8 cellular contexts compared by ENCODE assay signal in genomic region chr5:157265714-157266285, GRCh38. TPM values are rescaled to one million over a fixed set of nuclear protein-coding genes. Genes with fewer than 3 reads are reported as not detected.
A peak's percentile ranks its signal among the peaks of the same experiment; 100 is the strongest.
DNase-seq lines count a peak whose midpoint lies in the region; ATAC-seq and TF ChIP-seq lines count a peak whose summit lies in the region.

TSS of gene CYFIP2 (plus strand) at chr5:157266123. CDS start at chr5:157285362, 19,239 bp downstream.

- peaks cover 6% of the 10 kb centered on the region in 2 donors for H3K36me3 Mint-ChIP-seq in activated T-cell treated with anti-CD3 and anti-CD28 coated beads, Interleukin-2, amount 50 U/mL, for 72 hours (ENCODE audit: insufficient read depth in 2 of 2)

- ATAC-seq in GM19452 (IDR thresholded peaks at IDR 0.05; ENCODE audit: unreplicated experiment): peak; percentile 87
- peak; percentile 70 for ATAC-seq in HG03558 (IDR thresholded peaks at IDR 0.05; ENCODE audit: extremely low read depth, unreplicated experiment)
- ATAC-seq in activated T-cell treated with anti-CD3 and anti-CD28 coated beads, Interleukin-2, amount 50 U/mL, for 72 hours (replicated peaks in 1 of 2): peak; percentile 78 to 84
- ATAC-seq in stimulated activated naive CD8-positive, alpha-beta T cell treated with anti-CD3 and anti-CD28 coated beads, Interleukin-15, amount 100 ng/mL, for 72 hours: peak; percentile 87

- TF ChIP-seq EP300 in neural cell (conservative IDR thresholded peaks at IDR 0.05; ENCODE audit: poor library complexity, severe bottlenecking): peak; percentile 10

- DNase-seq in COR-L47 (lab: John Stamatoyannopoulos, UW): peak; percentile 61
- DNase-seq in OCI-LY7 (ENCODE audit: low spot score): peak; percentile 91
- peak; percentile 86 to 87 for DNase-seq in activated T-cell treated with anti-CD3 and anti-CD28 coated beads, Interleukin-2, amount 50 U/mL, for 72 hours
- DNase-seq in fibroblast of mammary gland (ENCODE audit: low read depth): no peak
- DNase-seq in stimulated activated naive CD8-positive, alpha-beta T cell treated with anti-CD3 and anti-CD28 coated beads, Interleukin-15, amount 100 ng/mL, for 72 hours: peak; percentile 80 to 82

- peaks cover 63% of the 10 kb centered on the region for H3K4me1 ChIP-seq in OCI-LY7 (ENCODE audit: insufficient read depth, low read length, poor library complexity, severe bottlenecking)

- H3K79me2 ChIP-seq in OCI-LY7 (ENCODE audit: insufficient read depth, low read depth, low read length) (peaks cover 45% of the 10 kb centered on the region), neural cell (replicated peaks; ENCODE audit: insufficient read depth, low read length) (peaks cover 43% of the 10 kb centered on the region)

- intact Hi-C loops in OCI-LY7 (cut with micrococcal nuclease; ENCODE audit: unreplicated experiment): loop anchor here (1.0 to 10.0 kb wide), 8 partner anchors 18 to 1689 kb away; partner anchors contain the start of gene THG1L

- POLR2A ChIA-PET in OCI-LY7 (lab: Charles Lee): interaction anchor here (0.6 to 2.9 kb wide), 4 partner anchors 9 to 129 kb away, joined by 3 to 10 read pairs (median 4); no protein-coding TSS in a partner anchor

- H4K20me1 ChIP-seq in OCI-LY7 (ENCODE audit: insufficient read depth, low read length) (no peaks in the 10 kb centered on the region), neural cell (ENCODE audit: insufficient read depth) (no peaks in the 10 kb centered on the region)

- H3K9ac ChIP-seq in neural cell (ENCODE audit: low read length): peak within 1 kb of the TSS; percentile 91

- no peaks in the 10 kb centered on the region for H3K27me3 ChIP-seq in neural cell (ENCODE audit: insufficient read depth, low read depth, low read length)

- peak within 1 kb of the TSS; percentile 93 for H3K27ac Mint-ChIP-seq in activated T-cell treated with anti-CD3 and anti-CD28 coated beads, Interleukin-2, amount 50 U/mL, for 72 hours
- peak within 1 kb of the TSS; percentile 97 to 99 for H3K27ac Mint-ChIP-seq in stimulated activated naive CD8-positive, alpha-beta T cell treated with anti-CD3 and anti-CD28 coated beads, Interleukin-15, amount 100 ng/mL, for 72 hours

- H3K36me3 ChIP-seq in OCI-LY7 (ENCODE audit: insufficient read depth, low read length) (peaks cover 25% of the 10 kb centered on the region), neural cell (ENCODE audit: insufficient read depth, low read length) (no peaks in the 10 kb centered on the region)

- peak within 1 kb of the TSS; percentile 100 for H3K4me2 ChIP-seq in OCI-LY7 (ENCODE audit: low read length)
- peak within 1 kb of the TSS; percentile 90 for H3K4me2 ChIP-seq in neural cell (ENCODE audit: low read length)

- no peaks in the 10 kb centered on the region for H3K9me3 ChIP-seq in OCI-LY7 (ENCODE audit: low read length)
- H3K9me3 ChIP-seq in neural cell (ENCODE audit: low read length): no peaks in the 10 kb centered on the region

- H3K27ac ChIP-seq in OCI-LY7 (ENCODE audit: low read depth, low read length, poor library complexity, severe bottlenecking): peak within 1 kb of the TSS; percentile 98
- peak within 1 kb of the TSS; percentile 88 for H3K27ac ChIP-seq in neural cell (ENCODE audit: low read length)

- CTCF ChIA-PET in OCI-LY7 (lab: Charles Lee; ENCODE audit: unreplicated experiment): no interaction called here

- H3K4me3 ChIP-seq in OCI-LY7 (ENCODE audit: low read depth, low read length, poor library complexity, severe bottlenecking): peak within 1 kb of the TSS; percentile 82
- H3K4me3 ChIP-seq in fibroblast of mammary gland (ENCODE audit: control insufficient read depth, low read depth, low read length): peak within 1 kb of the TSS; percentile 57
- H3K4me3 ChIP-seq in neural cell (ENCODE audit: low read length): peak within 1 kb of the TSS; percentile 87

- peak within 1 kb of the TSS; percentile 79 for H2AFZ ChIP-seq in OCI-LY7 (ENCODE audit: low read length)
- peak within 1 kb of the TSS; percentile 100 for H2AFZ ChIP-seq in neural cell (ENCODE audit: low read depth, low read length)

- H3K4me1 Mint-ChIP-seq in activated T-cell treated with anti-CD3 and anti-CD28 coated beads, Interleukin-2, amount 50 U/mL, for 72 hours (ENCODE audit: low read depth): peaks cover 75% of the 10 kb centered on the region
- peaks cover 75% of the 10 kb centered on the region for H3K4me1 Mint-ChIP-seq in stimulated activated naive CD8-positive, alpha-beta T cell treated with anti-CD3 and anti-CD28 coated beads, Interleukin-15, amount 100 ng/mL, for 72 hours

- H3F3A ChIP-seq in neural cell (ENCODE audit: insufficient read depth, low read length, poor library complexity, severe bottlenecking): no peaks in the 10 kb centered on the region

- TF ChIP-seq CTCF in OCI-LY7 (conservative IDR thresholded peaks at IDR 0.05; ENCODE audit: low read length): no peak
- TF ChIP-seq CTCF in fibroblast of mammary gland (conservative IDR thresholded peaks at IDR 0.05; ENCODE audit: control insufficient read depth, insufficient read depth, low read depth, low read length): no peak
- TF ChIP-seq CTCF in neural cell (IDR thresholded peaks at IDR 0.05; ENCODE audit: poor library complexity, severe bottlenecking): no peak

- peak within 1 kb of the TSS; percentile 95 for H3K4me3 Mint-ChIP-seq in activated T-cell treated with anti-CD3 and anti-CD28 coated beads, Interleukin-2, amount 50 U/mL, for 72 hours
- H3K4me3 Mint-ChIP-seq in stimulated activated naive CD8-positive, alpha-beta T cell treated with anti-CD3 and anti-CD28 coated beads, Interleukin-15, amount 100 ng/mL, for 72 hours: peak within 1 kb of the TSS; percentile 91 to 96

- peaks cover 0 to 2% of the 10 kb centered on the region in 2 donors for H3K9me3 Mint-ChIP-seq in activated T-cell treated with anti-CD3 and anti-CD28 coated beads, Interleukin-2, amount 50 U/mL, for 72 hours
- H3K9me3 Mint-ChIP-seq in stimulated activated naive CD8-positive, alpha-beta T cell treated with anti-CD3 and anti-CD28 coated beads, Interleukin-15, amount 100 ng/mL, for 72 hours: no peaks in the 10 kb centered on the region

- BruUV-seq in OCI-LY7 (replicated peaks; lab: Mats Ljungman, UMichigan): no TSS peak

- no peaks in the 10 kb centered on the region for H3K9me2 ChIP-seq in OCI-LY7 (ENCODE audit: insufficient read depth, low read length)
- no peaks in the 10 kb centered on the region for H3K9me2 ChIP-seq in neural cell (ENCODE audit: insufficient read depth, low read length)

- TF ChIP-seq RAD21 in neural cell (conservative IDR thresholded peaks at IDR 0.05): no peak

- H3K27me3 Mint-ChIP-seq in activated T-cell treated with anti-CD3 and anti-CD28 coated beads, Interleukin-2, amount 50 U/mL, for 72 hours (ENCODE audit: low read depth): no peaks in the 10 kb centered on the region
- H3K27me3 Mint-ChIP-seq in stimulated activated naive CD8-positive, alpha-beta T cell treated with anti-CD3 and anti-CD28 coated beads, Interleukin-15, amount 100 ng/mL, for 72 hours: no peaks in the 10 kb centered on the region

TF ChIP-seq in neural cell, 6 proteins besides CTCF, POLR2A, EP300 and RAD21:
- TF ChIP-seq SMC3 (conservative IDR thresholded peaks at IDR 0.05; ENCODE audit: poor library complexity) (no peak), TAF1 (IDR thresholded peaks at IDR 0.05; ENCODE audit: low read depth) (peak; percentile 86), MXI1 (conservative IDR thresholded peaks at IDR 0.05; ENCODE audit: poor library complexity, severe bottlenecking) (no peak), POLR2AphosphoS5 (IDR thresholded peaks at IDR 0.05) (peak; percentile 94), EZH2 (IDR thresholded peaks at IDR 0.05; ENCODE audit: borderline replicate concordance, insufficient read depth, low read length, poor library complexity, severe bottlenecking) (no peak), REST (IDR thresholded peaks at IDR 0.05; ENCODE audit: borderline replicate concordance) (peak; percentile 91)

RNA-seq across cellular contexts. Expression of gene CYFIP2, which starts in this region (rescaled TPM):
- 221 and 258 TPM in 2 replicates for total RNA-seq in OCI-LY7 (2014; rRNA removed; shearing (Covaris generic))
- 419 and 461 TPM in 2 replicates for total RNA-seq in OCI-LY7 (2022)
- 100 to 1,000 TPM; 235 to 288 TPM for total RNA-seq in activated T-cell treated with anti-CD3 and anti-CD28 coated beads, Interleukin-2, amount 50 U/mL, for 72 hours
- polyA plus RNA-seq in neural cell: 59.7 and 65.1 TPM in 2 replicates
- polyA minus RNA-seq in neural cell: 154 and 187 TPM in 2 replicates
